Comparison of ENCODE assay signal across 8 cellular contexts in the genomic region with DNA sequence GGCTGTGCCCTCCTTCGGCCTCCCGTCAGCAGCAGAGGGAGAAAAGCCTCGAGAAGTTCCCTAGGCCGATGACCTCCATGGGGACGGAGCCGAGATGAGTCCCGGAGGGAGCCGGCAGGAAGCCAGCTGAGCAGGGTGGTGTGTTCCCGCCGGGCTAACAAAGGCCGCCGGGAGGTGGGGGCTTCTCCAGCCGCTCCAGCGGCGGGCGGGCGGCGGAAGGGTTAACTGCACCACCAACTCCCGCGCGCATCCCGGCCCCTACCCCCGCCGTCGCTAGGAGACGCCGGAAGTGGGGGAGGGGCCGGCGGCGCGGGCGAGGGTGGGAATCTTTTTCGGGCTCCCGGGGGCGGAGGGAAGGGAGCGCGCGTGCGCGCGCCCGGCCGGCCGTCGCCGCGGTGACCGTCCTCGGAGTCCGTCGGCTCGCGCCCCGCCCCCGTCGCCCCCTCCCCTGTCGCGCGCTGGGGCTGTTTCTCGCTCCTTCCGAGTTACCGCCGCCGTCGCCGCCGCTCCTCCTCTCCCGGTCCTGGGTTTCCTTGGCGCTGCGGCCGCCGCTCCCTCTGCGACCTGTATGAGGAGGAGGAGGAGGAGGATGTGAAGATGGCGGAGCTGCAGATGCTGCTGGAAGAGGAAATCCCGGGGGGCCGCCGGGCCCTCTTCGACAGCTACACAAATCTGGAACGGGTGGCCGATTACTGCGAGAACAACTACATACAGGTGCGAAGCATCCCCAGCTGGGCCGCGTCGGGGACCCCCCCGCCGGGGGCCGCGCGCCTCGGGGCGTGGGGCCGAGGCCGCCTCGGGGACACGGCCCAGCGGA. TPM values are rescaled to one million over a fixed set of nuclear protein-coding genes. Genes with fewer than 3 reads are reported as not detected.
DNase-seq lines count a peak whose midpoint lies in the region; ATAC-seq and TF ChIP-seq lines count a peak whose summit lies in the region.

TSS of gene ABI2 (plus strand) at position 477 of the 817 bp plus-strand sequence. CDS start at position 598, 121 bp downstream.

- peak; percentile 67 for ATAC-seq in HG02588 (IDR thresholded peaks at IDR 0.05; ENCODE audit: unreplicated experiment)
- ATAC-seq in T-helper 17 cell: peak; percentile 74
- peak; percentile 90 to 98 (median 96) for ATAC-seq in psoas muscle

- H3K36me3 ChIP-seq in right atrium auricular region: no peaks in the 10 kb centered on the region
- H3K36me3 ChIP-seq in psoas muscle (ENCODE audit: insufficient read depth in 1 of 2, low read depth in 1 of 2): no peaks in the 10 kb centered on the region

- H3K4me3 Mint-ChIP-seq in T-helper 17 cell: peak within 1 kb of the TSS; percentile 100

- 0 to 1% (median 0%) methylated on average over 51 to 97 of the region's 97 CpGs for WGBS in psoas muscle, 3 donors

- TF ChIP-seq CTCF in GM10266 (IDR thresholded peaks at IDR 0.05; ENCODE audit: control insufficient read depth, insufficient read depth, low read depth, missing control alignments) (no peak), right atrium auricular region (IDR thresholded peaks at IDR 0.05) (peak in 1 of 2 donors; percentile 16), psoas muscle (IDR thresholded peaks at IDR 0.05) (no peak)

- peak within 1 kb of the TSS; percentile 99 to 100 for H3K4me3 ChIP-seq in right atrium auricular region
- peak within 1 kb of the TSS; percentile 98 for H3K4me3 ChIP-seq in psoas muscle

- intact Hi-C loops in psoas muscle (cut with DNase I): loop anchor here in 1 of 2 donors (10.0 kb wide), 1 partner anchor 753 kb away; no protein-coding TSS in a partner anchor

- H3K4me1 ChIP-seq in right atrium auricular region (peaks cover 0 to 22% of the 10 kb centered on the region in 2 donors), psoas muscle (peaks cover 4% of the 10 kb centered on the region)

- H3K9me3 ChIP-seq in T-helper 17 cell (ENCODE audit: control insufficient read depth, low read length, poor library complexity, severe bottlenecking) (no peaks in the 10 kb centered on the region), right atrium auricular region (no peaks in the 10 kb centered on the region), psoas muscle (no peaks in the 10 kb centered on the region)

- no peaks in the 10 kb centered on the region for H3K27me3 ChIP-seq in right atrium auricular region
- H3K27me3 ChIP-seq in psoas muscle (ENCODE audit: insufficient read depth in 3 of 3, low read length in 2 of 3): no peaks in the 10 kb centered on the region

- peak within 1 kb of the TSS; percentile 93 for H3K27ac Mint-ChIP-seq in T-helper 17 cell

- H3K4me1 Mint-ChIP-seq in T-helper 17 cell: peaks cover 20% of the 10 kb centered on the region

- no peaks in the 10 kb centered on the region for H3K27me3 Mint-ChIP-seq in T-helper 17 cell

- H3K27ac ChIP-seq in angular gyrus (ENCODE audit: low read depth, low read length): peak within 1 kb of the TSS; percentile 92
- peak within 1 kb of the TSS; percentile 93 to 95 for H3K27ac ChIP-seq in right atrium auricular region
- peak within 1 kb of the TSS; percentile 62 for H3K27ac ChIP-seq in psoas muscle

- peaks cover 3% of the 10 kb centered on the region for H3K36me3 Mint-ChIP-seq in T-helper 17 cell (ENCODE audit: low read depth)

- DNase-seq in GM10266 (ENCODE audit: extremely low spot score) (peak; percentile 92), NCI-H1105 treated with DMSO at 0.1 percent for 48 hours (lab: John Stamatoyannopoulos, UW) (peak; percentile 86), T-helper 17 cell (peak; percentile 18 to 59 (median 50)), right atrium auricular region (ENCODE audit: low spot score) (peak; percentile 77), psoas muscle (peak; percentile 88 to 91), ureter (ENCODE audit: low spot score) (peak; percentile 82)

RNA-seq across cellular contexts. Expression of gene ABI2, which starts in this region (rescaled TPM):
- total RNA-seq in T-helper 17 cell (10 to 100 TPM; 17.4 to 25.2 TPM), right atrium auricular region (10 to 100 TPM; 41.5 to 52.0 TPM), psoas muscle (10 to 100 TPM; 12.9 to 16.9 (median 15.1) TPM), ureter (60.2 TPM)
- polyA plus RNA-seq in psoas muscle: 10 to 100 TPM in 1 of 3 donors, 1 to 10 TPM in 2; 7.5 to 12.0 (median 8.7) TPM

Comparison
In these comparisons a context has a peak if more than half of its experiments do, and no peak if none do; other contexts are left out.
1. Peak in every context shown above with its lines: DNase-seq, ATAC-seq, H3K4me3 ChIP-seq and H3K27ac ChIP-seq.